Comparison of ENCODE assay signal across 12 cellular contexts in genomic region chr22:24161909-24162308, GRCh38. TPM values are rescaled to one million over a fixed set of nuclear protein-coding genes. Genes with fewer than 3 reads are reported as not detected.
DNase-seq lines count a peak whose midpoint lies in the region; ATAC-seq and TF ChIP-seq lines count a peak whose summit lies in the region.
"Had no signal": no experiment of that assay in that cellular context is flagged by ENCODE, and none has a peak within 500 bp of the region (broad histone marks: within the 10 kb centered on the region; RNA-seq: fewer than 3 reads in every experiment).

No MANE protein-coding gene starts in this region.

- TF ChIP-seq CTCF in breast epithelium (IDR thresholded peaks at IDR 0.05) (no peak), mammary epithelial cell (conservative IDR thresholded peaks at IDR 0.05 in 1 of 2, IDR thresholded peaks at IDR 0.05 in 1 of 2; ENCODE audit: extremely low read depth in 1 of 2, insufficient read depth in 1 of 2, low read depth in 1 of 2, low read length in 2 of 2) (no peak), right atrium auricular region (IDR thresholded peaks at IDR 0.05) (no peak)

- ATAC-seq in activated CD8-positive, alpha-beta T cell treated with anti-CD3 and anti-CD28 coated beads, Interleukin-2, amount 10 ng/mL, durations not matched to agents 7 days and 5 days = no peak

- BruUV-seq in mammary epithelial cell (replicated peaks; lab: Mats Ljungman, UMichigan) = no TSS peak

- H3K9me3 ChIP-seq in breast epithelium = no peaks in the 10 kb centered on the region
- H3K9me3 ChIP-seq in mammary epithelial cell (replicated peaks; ENCODE audit: insufficient read depth, low read length) = no peaks in the 10 kb centered on the region
- no peaks in the 10 kb centered on the region for H3K9me3 ChIP-seq in right atrium auricular region
- no peaks in the 10 kb centered on the region for H3K9me3 ChIP-seq in stomach smooth muscle (ENCODE audit: control insufficient read depth in 2 of 2, low read length in 2 of 2)

- H3K79me2 ChIP-seq in mammary epithelial cell (ENCODE audit: insufficient read depth, low read length) = no peaks in the 10 kb centered on the region

- H3K27me3 ChIP-seq in breast epithelium (no peaks in the 10 kb centered on the region), mammary epithelial cell (ENCODE audit: insufficient read depth, low read length) (no peaks in the 10 kb centered on the region), right atrium auricular region (no peaks in the 10 kb centered on the region), stomach smooth muscle (ENCODE audit: control insufficient read depth in 1 of 2, insufficient read depth in 2 of 2, low read length in 2 of 2) (no peaks in the 10 kb centered on the region)

- POLR2A ChIA-PET in activated CD8-positive, alpha-beta T cell treated with anti-CD3 and anti-CD28 coated beads, Interleukin-2, amount 10 ng/mL, durations not matched to agents 7 days and 5 days (lab: Charles Lee) = interaction anchor here (1.2 kb wide), 1 partner anchor 8 kb away, joined by 5 read pairs; no protein-coding TSS in a partner anchor

- H4K20me1 ChIP-seq in mammary epithelial cell (ENCODE audit: insufficient read depth, low read length) = no peaks in the 10 kb centered on the region

- H3K4me3 Mint-ChIP-seq in activated CD8-positive, alpha-beta T cell treated with anti-CD3 and anti-CD28 coated beads, Interleukin-2, amount 10 ng/mL, durations not matched to agents 7 days and 5 days = no peak overlapping the region

- 82% methylated on average over 6 of the region's 6 CpGs for WGBS in mammary epithelial cell (ENCODE audit: low coverage, missing lambda C conversion rate)

- in situ Hi-C loops in mammary epithelial cell (cut with MboI; ENCODE audit: low sequenced_read_pairs in 2 of 2) = loop anchor here in 1 of 2 donors (25.0 kb wide), 1 partner anchor 175 kb away; the partner anchor contains the start of gene GSTT2

- H2AFZ ChIP-seq in mammary epithelial cell (ENCODE audit: low read depth, low read length) = no peak overlapping the region

- no peak overlapping the region for H3K9ac ChIP-seq in mammary epithelial cell (ENCODE audit: insufficient read depth, low read length)
- H3K9ac ChIP-seq in stomach smooth muscle (ENCODE audit: low read length in 2 of 2) = peak overlapping the region in 1 of 2 donors; percentile 37

- no peak for TF ChIP-seq POLR2A in breast epithelium (IDR thresholded peaks at IDR 0.05)

- H3K36me3 Mint-ChIP-seq in activated CD8-positive, alpha-beta T cell treated with anti-CD3 and anti-CD28 coated beads, Interleukin-2, amount 10 ng/mL, durations not matched to agents 7 days and 5 days (ENCODE audit: low read depth) = peaks cover 30% of the 10 kb centered on the region

- H3K9me3 Mint-ChIP-seq in activated CD8-positive, alpha-beta T cell treated with anti-CD3 and anti-CD28 coated beads, Interleukin-2, amount 10 ng/mL, durations not matched to agents 7 days and 5 days (ENCODE audit: insufficient read depth) = no peaks in the 10 kb centered on the region

- intact Hi-C loops in breast epithelium (cut with DNase I; ENCODE audit: low total_unique reads) (no loop called here), mammary epithelial cell (cut with micrococcal nuclease) (no loop called here)

- H3K36me3 ChIP-seq in breast epithelium (peaks cover 8% of the 10 kb centered on the region), mammary epithelial cell (ENCODE audit: insufficient read depth, low read length) (no peaks in the 10 kb centered on the region), right atrium auricular region (peaks cover 23% of the 10 kb centered on the region), stomach smooth muscle (ENCODE audit: control insufficient read depth in 2 of 2, insufficient read depth in 2 of 2, low read length in 2 of 2) (peaks cover 7 to 32% of the 10 kb centered on the region in 2 donors)

- H3K4me1 Mint-ChIP-seq in activated CD8-positive, alpha-beta T cell treated with anti-CD3 and anti-CD28 coated beads, Interleukin-2, amount 10 ng/mL, durations not matched to agents 7 days and 5 days (ENCODE audit: low read depth) = peaks cover 38% of the 10 kb centered on the region

- H3K4me2 ChIP-seq in mammary epithelial cell (ENCODE audit: insufficient read depth, low read depth, low read length) = no peak overlapping the region

- dilution Hi-C loops in mammary epithelial cell (cut with HindIII; ENCODE audit: low sequenced_read_pairs) = no loop called here

- H3K4me3 ChIP-seq in breast epithelium (no peak overlapping the region), mammary epithelial cell (replicated peaks in 1 of 3; ENCODE audit: insufficient read depth in 1 of 3, low read depth in 2 of 3, low read length in 3 of 3) (no peak overlapping the region), right atrium auricular region (no peak overlapping the region), stomach smooth muscle (ENCODE audit: low read length in 2 of 2) (peak overlapping the region in 1 of 2 donors; percentile 8)

- CTCF ChIA-PET in mammary epithelial cell (lab: Charles Lee; ENCODE audit: low non-redundant PET) = no interaction called here
- CTCF ChIA-PET in activated CD8-positive, alpha-beta T cell treated with anti-CD3 and anti-CD28 coated beads, Interleukin-2, amount 10 ng/mL, durations not matched to agents 7 days and 5 days (lab: Charles Lee) = interaction anchor here (0.8 to 1.2 kb wide), 2 partner anchors 14 to 69 kb away, joined by 3 read pairs; no protein-coding TSS in a partner anchor

- H3K27ac ChIP-seq in breast epithelium (peak overlapping the region; percentile 14 to 76), mammary epithelial cell (ENCODE audit: insufficient read depth, low read depth, low read length) (no peak overlapping the region), right atrium auricular region (peak overlapping the region; percentile 91 to 94), stomach smooth muscle (ENCODE audit: low read length) (peak overlapping the region; percentile 37)

- H3K27me3 Mint-ChIP-seq in activated CD8-positive, alpha-beta T cell treated with anti-CD3 and anti-CD28 coated beads, Interleukin-2, amount 10 ng/mL, durations not matched to agents 7 days and 5 days (ENCODE audit: low read depth) = no peaks in the 10 kb centered on the region

- DNase-seq in breast epithelium (ENCODE audit: low spot score in 2 of 2) (peak in 1 of 2 donors; percentile 55), mammary epithelial cell (no peak), right atrium auricular region (ENCODE audit: low spot score) (no peak), SIG-M5 (lab: John Stamatoyannopoulos, UW) (no peak), AG20443 (ENCODE audit: low spot score) (no peak), amniotic stem cell (lab: John Stamatoyannopoulos, UW) (no peak)
- no peak for DNase-seq in activated CD8-positive, alpha-beta T cell treated with anti-CD3 and anti-CD28 coated beads, Interleukin-2, amount 10 ng/mL, durations not matched to agents 7 days and 5 days
- DNase-seq: activated CD4-positive, CD25-positive, alpha-beta regulatory T cell treated with anti-CD3 and anti-CD28 coated beads, Interleukin-2, amount 50 U/mL, for 72 hours; activated naive CD4-positive, alpha-beta T cell; EL; NK-92 treated with Interleukin-12 subunit alpha and Interleukin-12 subunit beta, amount 100 ng/mL, for 24 hours had no signal

- H3K4me1 ChIP-seq in breast epithelium = peaks cover 3 to 8% of the 10 kb centered on the region in 2 donors
- peaks cover 12% of the 10 kb centered on the region for H3K4me1 ChIP-seq in mammary epithelial cell (ENCODE audit: insufficient read depth, low read length)
- peaks cover 0 to 96% of the 10 kb centered on the region in 2 donors for H3K4me1 ChIP-seq in right atrium auricular region
- H3K4me1 ChIP-seq in stomach smooth muscle (ENCODE audit: control insufficient read depth, insufficient read depth, low read length) = peaks cover 83% of the 10 kb centered on the region

- H3K27ac Mint-ChIP-seq in activated CD8-positive, alpha-beta T cell treated with anti-CD3 and anti-CD28 coated beads, Interleukin-2, amount 10 ng/mL, durations not matched to agents 7 days and 5 days = peak overlapping the region; percentile 61

RNA-seq across cellular contexts. Expression of gene SUSD2, which starts 19.4 kb away (rescaled TPM):
- total RNA-seq in breast epithelium (1 to 10 TPM in 2 of 3 donors, under 1 TPM in 1; 0.80 to 7.9 (median 5.6) TPM), mammary epithelial cell (1 to 10 TPM; 1.0 to 2.8 TPM), right atrium auricular region (1 to 10 TPM; 4.9 to 9.5 TPM)
- polyA plus RNA-seq in mammary epithelial cell = 0.22 TPM
- polyA minus RNA-seq in mammary epithelial cell = 0.10 TPM
- total RNA-seq in activated CD8-positive, alpha-beta T cell treated with anti-CD3 and anti-CD28 coated beads, Interleukin-2, amount 10 ng/mL, durations not matched to agents 7 days and 5 days = 1 to 10 TPM; 1.3 to 1.9 TPM
